Comparison of ENCODE assay signal across 1 cellular context in the genomic region with DNA sequence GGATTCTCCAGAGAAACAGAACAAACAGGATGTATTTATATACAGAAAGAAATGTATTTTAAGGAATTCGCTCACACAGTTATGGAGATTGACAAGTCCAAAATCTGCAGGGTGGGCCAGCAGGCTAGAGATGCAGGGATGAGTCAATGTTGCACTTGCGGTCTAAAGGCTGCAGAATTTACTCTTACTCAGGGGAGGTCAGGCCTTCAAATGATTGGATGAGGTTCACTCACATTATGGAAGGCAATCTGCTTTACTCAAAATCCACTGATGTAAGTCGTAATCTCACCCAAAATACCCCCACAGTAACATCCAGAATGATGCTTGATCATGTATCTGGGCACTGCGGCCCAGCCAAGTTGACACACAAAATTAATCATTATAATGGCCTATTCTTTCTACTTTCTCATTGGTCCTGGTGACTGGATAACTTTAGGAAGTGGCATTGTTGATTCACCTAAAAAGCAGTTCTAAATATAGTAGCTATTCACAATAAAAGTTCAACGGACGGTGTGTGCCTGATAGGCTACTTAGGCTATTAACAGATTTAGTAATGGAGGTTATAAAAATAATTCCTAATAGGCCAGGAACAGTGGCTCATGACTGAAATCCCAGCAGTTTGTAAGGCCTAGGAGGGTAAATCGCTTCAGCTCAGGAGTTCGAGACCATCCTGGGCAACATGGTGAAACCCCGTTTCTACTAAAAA.
TF ChIP-seq lines count a peak whose summit lies in the region.

No MANE protein-coding gene starts in this region.

TF ChIP-seq in HepG2, 621 proteins besides CTCF, POLR2A, EP300 and RAD21:
- TF ChIP-seq IKZF4 (CRISPR knock-in tag; IDR thresholded peaks at IDR 0.05; ENCODE audit: borderline replicate concordance, low read depth, not compliant biosample characterization) (no peak), ZFP37 (CRISPR knock-in tag; IDR thresholded peaks at IDR 0.05; ENCODE audit: borderline replicate concordance) (no peak), FOXO4 (CRISPR knock-in tag; conservative IDR thresholded peaks at IDR 0.05) (0 out of 2 replicates have a peak, but pooled peaks have one; percentile 41), JUN (CRISPR knock-in tag; IDR thresholded peaks at IDR 0.05) (no peak), FOSL2 (CRISPR knock-in tag; IDR thresholded peaks at IDR 0.05) (no peak)
TF ChIP-seq in HepG2: peak in this region for 1.
